Comparison of ENCODE assay signal across 13 cellular contexts in the genomic region with DNA sequence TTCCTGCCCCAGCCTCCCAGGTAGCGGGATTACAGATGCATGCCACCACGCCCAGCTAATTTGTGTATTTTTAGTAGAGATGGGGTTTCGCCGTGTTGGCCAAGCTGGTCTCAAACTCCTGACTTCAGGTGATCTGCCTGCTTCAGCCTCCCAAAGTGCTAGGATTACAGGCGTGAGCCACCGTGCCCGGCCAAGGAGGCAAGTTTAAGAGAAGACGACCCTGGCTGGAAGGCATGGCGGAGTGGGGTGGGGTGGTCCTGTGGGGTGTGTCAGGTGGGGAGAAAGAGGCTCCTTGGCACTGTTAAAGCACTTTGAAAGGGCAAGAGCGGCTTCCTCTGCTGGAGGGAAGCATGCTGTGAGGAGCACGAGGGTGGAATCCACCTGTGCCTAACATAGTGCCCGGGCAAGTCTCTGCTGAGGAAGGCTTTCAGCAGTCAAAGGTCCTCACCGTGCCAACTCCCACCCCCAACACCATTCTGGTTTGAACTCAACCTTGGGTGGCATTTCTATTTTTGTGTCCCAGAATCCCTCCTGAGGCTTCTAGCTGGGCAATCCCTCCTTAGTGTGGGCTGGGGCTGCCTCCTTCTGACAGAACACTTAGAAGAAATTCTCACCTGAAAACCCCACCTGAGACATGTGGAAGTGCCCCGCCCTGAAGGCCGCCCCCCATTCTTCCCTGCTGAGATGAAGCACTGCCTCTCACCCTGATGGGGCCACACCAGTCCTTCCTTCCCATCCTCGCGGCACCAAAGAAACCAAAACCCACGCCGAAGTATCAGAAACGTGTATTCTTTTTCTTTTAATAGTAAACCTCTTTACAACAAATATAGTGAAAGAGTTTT. TPM values are rescaled to one million over a fixed set of nuclear protein-coding genes. Genes with fewer than 3 reads are reported as not detected.
A peak's percentile ranks its signal among the peaks of the same experiment; 100 is the strongest.
DNase-seq lines count a peak whose midpoint lies in the region; ATAC-seq and TF ChIP-seq lines count a peak whose summit lies in the region.
"Had no signal": no experiment of that assay in that cellular context is flagged by ENCODE, and none has a peak within 500 bp of the region (broad histone marks: within the 10 kb centered on the region; RNA-seq: fewer than 3 reads in every experiment).

No MANE protein-coding gene starts in this region.

- POLR2A ChIA-PET in RWPE1 (lab: Yijun Ruan, JAX; ENCODE audit: low non-redundant PET) = no interaction called here

- peak overlapping the region; percentile 20; the same call in 1 of the 2 replicates for H3K27ac ChIP-seq in C4-2B
- H3K27ac ChIP-seq in RWPE1 = peak overlapping the region; percentile 48
- peak overlapping the region; percentile 80 to 100 (median 97) for H3K27ac ChIP-seq in esophagus muscularis mucosa (replicated peaks in 1 of 4)
- H3K27ac ChIP-seq in gastrocnemius medialis = peak overlapping the region; percentile 96 to 99 (median 98)
- H3K27ac ChIP-seq: hepatocyte had no signal

- in situ Hi-C loops in gastrocnemius medialis (cut with MboI; ENCODE audit: low sequenced_read_pairs in 4 of 4) = no loop called here

- WGBS in esophagus muscularis mucosa = 77% methylated on average over 20 of the region's 20 CpGs

- DNase-seq in RWPE1 (ENCODE audit: low spot score) = no peak
- DNase-seq in esophagus muscularis mucosa (ENCODE audit: extremely low spot score) = no peak
- no peak for DNase-seq in gastrocnemius medialis
- DNase-seq in GM19240 (ENCODE audit: insufficient read length, low spot score) = no peak
- DNase-seq in DMS 273 (lab: John Stamatoyannopoulos, UW; ENCODE audit: unreplicated experiment) = no peak
- DNase-seq in NOMO-1 treated with DMSO at 0.1 percent for 48 hours (lab: John Stamatoyannopoulos, UW; ENCODE audit: unreplicated experiment) = no peak
- no peak for DNase-seq in NCI-H748 treated with DMSO at 0.1 percent for 48 hours (lab: John Stamatoyannopoulos, UW)
- DNase-seq: activated CD4-positive, CD25-positive, alpha-beta regulatory T cell; erythroblast; NCI-H1092; stimulated activated CD8-positive, alpha-beta memory T cell treated with anti-CD3 and anti-CD28 coated beads, Interleukin-4, amount 100 ng/mL, for 48 hours had no signal

- H3K4me1 ChIP-seq in esophagus muscularis mucosa (peaks cover 52 to 72% (median 65%) of the 10 kb centered on the region in 4 donors), gastrocnemius medialis (peaks cover 39 to 45% of the 10 kb centered on the region in 2 donors)

- TF ChIP-seq EP300 in esophagus muscularis mucosa (IDR thresholded peaks at IDR 0.05) = no peak

- peaks cover 19 to 35% (median 29%) of the 10 kb centered on the region in 4 donors for H3K36me3 ChIP-seq in esophagus muscularis mucosa
- peaks cover 0 to 17% of the 10 kb centered on the region in 2 donors for H3K36me3 ChIP-seq in gastrocnemius medialis

- TF ChIP-seq POLR2A in esophagus muscularis mucosa (IDR thresholded peaks at IDR 0.05; ENCODE audit: low read depth) = no peak
- no peak for TF ChIP-seq POLR2A in gastrocnemius medialis (IDR thresholded peaks at IDR 0.05)

- CTCF ChIA-PET in RWPE1 (lab: Yijun Ruan, JAX) = interaction anchor here (0.6 kb wide), 1 partner anchor 77 kb away, joined by 3 read pairs; no protein-coding TSS in a partner anchor

- ATAC-seq in gastrocnemius medialis = peak in 1 of 2 donors; percentile 9

- H3K27me3 ChIP-seq in esophagus muscularis mucosa (no peaks in the 10 kb centered on the region), gastrocnemius medialis (no peaks in the 10 kb centered on the region)
- H3K27me3 ChIP-seq: hepatocyte had no signal

- no peak overlapping the region for H3K4me3 ChIP-seq in esophagus muscularis mucosa
- no peak overlapping the region for H3K4me3 ChIP-seq in gastrocnemius medialis
- H3K4me3 ChIP-seq: hepatocyte had no signal

- TF ChIP-seq CTCF in C4-2B (conservative IDR thresholded peaks at IDR 0.05) (no peak), RWPE1 (conservative IDR thresholded peaks at IDR 0.05; ENCODE audit: low read depth) (no peak), esophagus muscularis mucosa (IDR thresholded peaks at IDR 0.05) (no peak), gastrocnemius medialis (IDR thresholded peaks at IDR 0.05 in 4 of 5, conservative IDR thresholded peaks at IDR 0.05 in 1 of 5) (no peak)

- intact Hi-C loops in esophagus muscularis mucosa (cut with DNase I) = no loop called here
- intact Hi-C loops in gastrocnemius medialis (cut with DNase I; ENCODE audit: low total_unique reads) = loop anchor here (10.0 kb wide), 1 partner anchor 358 kb away; no protein-coding TSS in a partner anchor

- no peaks in the 10 kb centered on the region for H3K9me3 ChIP-seq in esophagus muscularis mucosa
- no peaks in the 10 kb centered on the region for H3K9me3 ChIP-seq in gastrocnemius medialis

RNA-seq across cellular contexts. Expression of gene MEF2D, which starts 37.4 kb away (rescaled TPM):
- total RNA-seq in esophagus muscularis mucosa (100 to 1,000 TPM in 3 of 4 donors, 10 to 100 TPM in 1; 78.0 to 138 (median 115) TPM), gastrocnemius medialis (100 to 1,000 TPM; 129 to 260 (median 168) TPM)

Comparison
In these comparisons a context has a peak if more than half of its experiments do, and no peak if none do; other contexts are left out.
1. H3K27ac ChIP-seq: peak in every context shown above with its lines; median percentile 98 in gastrocnemius medialis; 97 in esophagus muscularis mucosa; 48 in RWPE1; 20 in C4-2B.